26 cellular contexts compared by ENCODE assay signal in genomic region chr10:96233959-96234358, GRCh38. TPM values are rescaled to one million over a fixed set of nuclear protein-coding genes. Genes with fewer than 3 reads are reported as not detected.
DNase-seq lines count a peak whose midpoint lies in the region; ATAC-seq and TF ChIP-seq lines count a peak whose summit lies in the region.
"Had no signal": no experiment of that assay in that cellular context is flagged by ENCODE, and none has a peak within 500 bp of the region (broad histone marks: within the 10 kb centered on the region; RNA-seq: fewer than 3 reads in every experiment).

No MANE protein-coding gene starts in this region.

- 14 to 40% (median 32%) methylated on average over 2 of the region's 2 CpGs for WGBS in heart left ventricle, 4 donors

- H3K27ac Mint-ChIP-seq in IgD-negative memory B cell: peak overlapping the region; percentile 10 to 94 (median 91)
- H3K27ac Mint-ChIP-seq: CD14-positive monocyte; CD8-positive, alpha-beta memory T cell had no signal

- peaks cover 53 to 70% (median 69%) of the 10 kb centered on the region in 3 donors for H3K4me1 Mint-ChIP-seq in IgD-negative memory B cell
- H3K4me1 Mint-ChIP-seq: CD8-positive, alpha-beta memory T cell had no signal

- no peak overlapping the region for H3K4me3 ChIP-seq in heart left ventricle
- no peak overlapping the region for H3K4me3 ChIP-seq in WERI-Rb-1 (ENCODE audit: low read depth, low read length)
- H3K4me3 ChIP-seq: Peyer's patch had no signal

- no peak overlapping the region for H3K4me3 Mint-ChIP-seq in IgD-negative memory B cell
- H3K4me3 Mint-ChIP-seq: CD14-positive monocyte; CD8-positive, alpha-beta memory T cell had no signal

- H3K4me1 ChIP-seq in heart left ventricle: peaks cover 0 to 8% (median 0%) of the 10 kb centered on the region in 12 donors

- no peak for TF ChIP-seq POLR2A in heart left ventricle (IDR thresholded peaks at IDR 0.05)

- H3K9me3 ChIP-seq in heart left ventricle: no peaks in the 10 kb centered on the region
- no peaks in the 10 kb centered on the region for H3K9me3 ChIP-seq in WERI-Rb-1 (ENCODE audit: severe bottlenecking)
- H3K9me3 ChIP-seq: Peyer's patch, SK-N-SH had no signal

- DNase-seq in heart left ventricle: peak in 1 of 5 donors; percentile 38
- no peak for DNase-seq in cardiac septum (ENCODE audit: low spot score)
- DNase-seq in left cardiac atrium: no peak
- no peak for DNase-seq in KG1 (lab: John Stamatoyannopoulos, UW)
- DNase-seq in WERI-Rb-1: no peak
- no peak for DNase-seq in NCI-H1930 (lab: John Stamatoyannopoulos, UW)
- DNase-seq: AML-193; CD8-positive, alpha-beta memory T cell; DMS 273 treated with DMSO at 0.1 percent for 48 hours; DMS79 treated with DMSO at 0.1 percent for 48 hours; H7; KBM-7; NCI-H1048; NCI-H1417; NCI-H1694 treated with DMSO at 0.1 percent for 48 hours; NCI-H2081 treated with DMSO at 0.1 percent for 48 hours; NCI-H2171; NCI-H226; NCI-H510A; NCI-H69; Peyer's patch; SK-N-SH had no signal

- TF ChIP-seq CTCF in heart left ventricle (IDR thresholded peaks at IDR 0.05) (no peak), WERI-Rb-1 (IDR thresholded peaks at IDR 0.05; ENCODE audit: low read depth, low read length) (no peak)

- no peaks in the 10 kb centered on the region for H3K9me3 Mint-ChIP-seq in IgD-negative memory B cell
- H3K9me3 Mint-ChIP-seq: CD8-positive, alpha-beta memory T cell had no signal

- H3K36me3 ChIP-seq in heart left ventricle: no peaks in the 10 kb centered on the region
- H3K36me3 ChIP-seq in WERI-Rb-1: no peaks in the 10 kb centered on the region

- no peaks in the 10 kb centered on the region for H3K27me3 Mint-ChIP-seq in IgD-negative memory B cell

- intact Hi-C loops in heart left ventricle (cut with DNase I): loop anchor here in 1 of 10 donors (5.0 kb wide), 1 partner anchor 53 kb away; no protein-coding TSS in a partner anchor
- intact Hi-C loops in cardiac septum (cut with DNase I): no loop called here
- intact Hi-C loops in left cardiac atrium (cut with DNase I): no loop called here

- H3K36me3 Mint-ChIP-seq in IgD-negative memory B cell: peaks cover 3% of the 10 kb centered on the region
- H3K36me3 Mint-ChIP-seq: CD14-positive monocyte; CD8-positive, alpha-beta memory T cell had no signal

- ATAC-seq in heart left ventricle: peak; percentile 52 to 83 (median 69)
- peak; percentile 54 to 72 for ATAC-seq in left cardiac atrium
- no peak for ATAC-seq in HG03439 (IDR thresholded peaks at IDR 0.05; ENCODE audit: unreplicated experiment)

- peaks cover 0 to 18% (median 0%) of the 10 kb centered on the region in 9 donors for H3K27me3 ChIP-seq in heart left ventricle
- no peaks in the 10 kb centered on the region for H3K27me3 ChIP-seq in WERI-Rb-1 (ENCODE audit: insufficient read depth, low read depth, severe bottlenecking)
- H3K27me3 ChIP-seq: Peyer's patch had no signal

- no peak overlapping the region for H3K27ac ChIP-seq in heart left ventricle
- no peak overlapping the region for H3K27ac ChIP-seq in WERI-Rb-1
- H3K27ac ChIP-seq: Peyer's patch had no signal

RNA-seq across cellular contexts. Expression of gene BLNK, which starts 37.4 kb away (rescaled TPM):
- total RNA-seq in heart left ventricle: 10 to 100 TPM in 1 of 9 donors, 1 to 10 TPM in 3, under 1 TPM in 4, not detected in 1; 0.25 to 11.1 (median 1.0) TPM
- under 1 TPM; 0.33 to 0.80 TPM for polyA plus RNA-seq in heart left ventricle
- total RNA-seq in cardiac septum: 0.86 TPM
- 217 TPM for polyA plus RNA-seq in IgD-negative memory B cell
- total RNA-seq in left cardiac atrium: 1 to 10 TPM; 1.2 to 3.4 TPM
- total RNA-seq: CD8-positive, alpha-beta memory T cell; H7 had no signal
- polyA plus RNA-seq: AG04450; CD8-positive, alpha-beta memory T cell; SK-N-SH had no signal
